In genomic region chr4:173747537-173748257, GRCh38 we compare ENCODE assay signal across 1 cellular context.
TF ChIP-seq lines count a peak whose summit lies in the region.

No MANE protein-coding gene starts in this region.

TF ChIP-seq in SK-N-SH treated with all-trans-retinoic acid at 6 μM for 48 hours, 23 proteins besides CTCF, POLR2A, EP300 and RAD21 (continued from another document):
- TF ChIP-seq POU6F1 (CRISPR knock-in tag; IDR thresholded peaks at IDR 0.05; ENCODE audit: borderline replicate concordance, low read depth): no peak
- no peak for TF ChIP-seq ZNF8 (CRISPR knock-in tag; IDR thresholded peaks at IDR 0.05)
- no peak for TF ChIP-seq ESRRG (CRISPR knock-in tag; IDR thresholded peaks at IDR 0.05)
- no peak for TF ChIP-seq CSRNP3 (CRISPR knock-in tag; IDR thresholded peaks at IDR 0.05)
- no peak for TF ChIP-seq ZNF70 (CRISPR knock-in tag; IDR thresholded peaks at IDR 0.05)
